Comparison of ENCODE assay signal across 21 cellular contexts in the genomic region with DNA sequence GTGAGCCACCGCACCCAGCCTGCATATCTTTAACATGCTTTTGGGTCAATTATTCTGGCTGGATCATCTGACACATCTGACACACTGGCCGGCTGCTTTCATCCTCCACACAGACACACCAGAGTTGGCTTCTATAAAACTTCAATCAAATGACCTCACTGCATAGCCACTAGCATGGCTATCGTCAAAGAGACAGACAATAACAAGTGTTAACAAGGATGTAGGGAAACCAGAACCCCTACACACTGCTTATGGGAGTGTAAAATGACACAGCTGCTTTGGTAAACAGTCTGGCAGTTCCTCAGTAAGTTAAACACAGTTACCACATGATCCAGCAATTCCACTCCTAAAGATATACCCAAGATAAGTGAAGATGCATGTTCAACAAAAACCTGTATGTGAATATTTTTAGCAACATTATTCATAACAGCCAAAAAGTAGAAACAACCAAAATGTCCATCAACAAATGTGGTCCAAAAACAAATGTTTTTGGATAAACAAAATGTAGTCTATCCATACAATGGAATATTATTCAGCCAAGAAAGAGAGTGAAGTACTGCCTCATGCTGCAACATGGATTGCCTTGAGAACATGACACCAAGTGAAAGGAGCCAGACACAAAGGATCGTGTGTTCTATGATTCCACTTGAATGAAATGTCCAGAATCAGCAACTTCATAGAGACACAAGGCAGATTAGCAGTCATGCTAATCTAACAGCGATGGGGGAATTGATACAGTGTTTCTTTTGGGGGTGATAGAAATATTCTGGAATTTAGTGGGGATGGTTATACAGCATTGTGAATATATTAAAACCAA. TPM values are rescaled to one million over a fixed set of nuclear protein-coding genes. Genes with fewer than 3 reads are reported as not detected.
DNase-seq lines count a peak whose midpoint lies in the region; ATAC-seq and TF ChIP-seq lines count a peak whose summit lies in the region.
"Had no signal": no experiment of that assay in that cellular context is flagged by ENCODE, and none has a peak within 500 bp of the region (broad histone marks: within the 10 kb centered on the region; RNA-seq: fewer than 3 reads in every experiment).

No MANE protein-coding gene starts in this region.

- H3K9me3 Mint-ChIP-seq in CD8-positive, alpha-beta memory T cell, result no peaks in the 10 kb centered on the region
- H3K9me3 Mint-ChIP-seq: stimulated activated naive B cell treated with anti-CD40 and anti-IgM and Interleukin-4, amounts not matched to agents 10 μg/mL and 1 μg/mL and 100 μg/mL, for 72 hours; T-helper 1 cell treated with Interleukin-12 subunit alpha and Interleukin-12 subunit beta and Interleukin-4 antibody, amounts not matched to agents 30 μg/mL and 1 μg/mL, for 36 hours had no signal

- no peak overlapping the region for H3K27ac ChIP-seq in CD8-positive, alpha-beta memory T cell (ENCODE audit: low read depth, low read length)
- H3K27ac ChIP-seq in PC-3 (ENCODE audit: low read length) (no peak overlapping the region), parathyroid adenoma (peak overlapping the region; percentile 30), prostate gland (no peak overlapping the region)
- H3K27ac ChIP-seq: hepatocyte, thyroid gland had no signal

- H3K27me3 ChIP-seq in CD8-positive, alpha-beta memory T cell (ENCODE audit: insufficient read depth, low read length, poor library complexity, severe bottlenecking), result no peaks in the 10 kb centered on the region
- no peaks in the 10 kb centered on the region for H3K27me3 ChIP-seq in PC-3 (ENCODE audit: low read length)
- H3K27me3 ChIP-seq in parathyroid adenoma (ENCODE audit: control insufficient read depth, insufficient read depth, low read length), result no peaks in the 10 kb centered on the region
- no peaks in the 10 kb centered on the region for H3K27me3 ChIP-seq in prostate gland (replicated peaks; ENCODE audit: insufficient read depth)
- H3K27me3 ChIP-seq: hepatocyte, right atrium auricular region, thyroid gland had no signal

- no TSS peak for BruUV-seq in PC-3 (replicated peaks; lab: Mats Ljungman, UMichigan)

- CTCF ChIA-PET in CD8-positive, alpha-beta memory T cell (lab: Charles Lee), result interaction anchor here (1.4 kb wide), 1 partner anchor 17 kb away, joined by 5 read pairs; no protein-coding TSS in a partner anchor
- CTCF ChIA-PET in PC-3 (lab: Charles Lee), result no interaction called here

- H3K4me3 Mint-ChIP-seq in CD8-positive, alpha-beta memory T cell, result peak overlapping the region in 1 of 7 donors; percentile 55
- H3K4me3 Mint-ChIP-seq: stimulated activated naive B cell treated with anti-CD40 and anti-IgM and Interleukin-4, amounts not matched to agents 10 μg/mL and 1 μg/mL and 100 μg/mL, for 72 hours; T-helper 1 cell treated with Interleukin-12 subunit alpha and Interleukin-12 subunit beta and Interleukin-4 antibody, amounts not matched to agents 30 μg/mL and 1 μg/mL, for 36 hours had no signal

- H3K27ac Mint-ChIP-seq in CD8-positive, alpha-beta memory T cell, result peak overlapping the region in 6 of 8 donors; percentile 1 to 72 (median 33)
- H3K27ac Mint-ChIP-seq: stimulated activated naive B cell treated with anti-CD40 and anti-IgM and Interleukin-4, amounts not matched to agents 10 μg/mL and 1 μg/mL and 100 μg/mL, for 72 hours; T-helper 1 cell treated with Interleukin-12 subunit alpha and Interleukin-12 subunit beta and Interleukin-4 antibody, amounts not matched to agents 30 μg/mL and 1 μg/mL, for 36 hours had no signal

- H3K27me3 Mint-ChIP-seq in CD8-positive, alpha-beta memory T cell, result no peaks in the 10 kb centered on the region
- H3K27me3 Mint-ChIP-seq: stimulated activated naive B cell treated with anti-CD40 and anti-IgM and Interleukin-4, amounts not matched to agents 10 μg/mL and 1 μg/mL and 100 μg/mL, for 72 hours had no signal

- H3K36me3 ChIP-seq in CD8-positive, alpha-beta memory T cell (ENCODE audit: insufficient read depth, low read length), result peaks cover 10% of the 10 kb centered on the region
- peaks cover 13% of the 10 kb centered on the region for H3K36me3 ChIP-seq in PC-3 (ENCODE audit: low read depth, low read length)
- no peaks in the 10 kb centered on the region for H3K36me3 ChIP-seq in parathyroid adenoma (ENCODE audit: control insufficient read depth, insufficient read depth, low read length)
- no peaks in the 10 kb centered on the region for H3K36me3 ChIP-seq in prostate gland
- H3K36me3 ChIP-seq: thyroid gland had no signal

- intact Hi-C loops in PC-3 (cut with micrococcal nuclease) (no loop called here), posterior cingulate gyrus (cut with DNase I) (loop anchor here (10.0 kb wide), 1 partner anchor 66 kb away; no protein-coding TSS in a partner anchor), prostate gland (cut with DNase I) (no loop called here)

- H3K4me1 Mint-ChIP-seq in CD8-positive, alpha-beta memory T cell, result peaks cover 18 to 41% (median 37%) of the 10 kb centered on the region in 3 donors

- WGBS in prostate gland, result 80% methylated on average over 5 of the region's 5 CpGs

- ATAC-seq in PC-3, result peak; percentile 50
- ATAC-seq in HG02642 (IDR thresholded peaks at IDR 0.05; ENCODE audit: poor library complexity, unreplicated experiment), result no peak
- ATAC-seq: stimulated activated naive B cell treated with anti-CD40 and anti-IgM and Interleukin-4, amounts not matched to agents 10 μg/mL and 1 μg/mL and 100 μg/mL, for 72 hours had no signal

- H3K79me2 ChIP-seq in PC-3 (ENCODE audit: low read length) (no peaks in the 10 kb centered on the region), parathyroid adenoma (no peaks in the 10 kb centered on the region)
- H3K79me2 ChIP-seq: hepatocyte had no signal

- no peaks in the 10 kb centered on the region for H3F3A ChIP-seq in PC-3 (ENCODE audit: low read length, unreplicated experiment)

- DNase-seq in CD8-positive, alpha-beta memory T cell, result no peak
- DNase-seq in PC-3 (no peak), fibroblast of villous mesenchyme (ENCODE audit: low read depth) (peak; percentile 84), posterior cingulate gyrus (no peak), prostate gland (ENCODE audit: low spot score) (no peak), ACHN (no peak)
- DNase-seq: activated CD4-positive, alpha-beta T cell treated with anti-CD3 and anti-CD28 coated beads, Interleukin-2, amount 50 U/mL, for 4 hours; activated naive CD4-positive, alpha-beta T cell treated with anti-CD3 and anti-CD28 coated beads, Interleukin-2, amount 50 U/mL, for 16 hours; activated T-cell treated with anti-CD3 and anti-CD28 coated beads for 4 hours; Caco-2; GOT3; NCI-H146; NCI-H69; SHP77; stimulated activated naive B cell treated with anti-CD40 and anti-IgM and Interleukin-4, amounts not matched to agents 10 μg/mL and 1 μg/mL and 100 μg/mL, for 72 hours; thyroid gland had no signal

- peaks cover 14 to 71% (median 22%) of the 10 kb centered on the region in 3 donors for H3K36me3 Mint-ChIP-seq in CD8-positive, alpha-beta memory T cell

- H3K9me2 ChIP-seq in PC-3 (replicated peaks; ENCODE audit: low read length), result no peaks in the 10 kb centered on the region

- H4K20me1 ChIP-seq in PC-3 (ENCODE audit: low read length), result no peaks in the 10 kb centered on the region

- no peaks in the 10 kb centered on the region for H3K4me1 ChIP-seq in CD8-positive, alpha-beta memory T cell (ENCODE audit: insufficient read depth, low read length)
- no peaks in the 10 kb centered on the region for H3K4me1 ChIP-seq in PC-3 (ENCODE audit: insufficient read depth, low read length)
- H3K4me1 ChIP-seq in parathyroid adenoma, result peaks cover 10% of the 10 kb centered on the region
- H3K4me1 ChIP-seq in prostate gland (replicated peaks), result peaks cover 2% of the 10 kb centered on the region
- H3K4me1 ChIP-seq: thyroid gland had no signal

- H3K9me3 ChIP-seq in CD8-positive, alpha-beta memory T cell (ENCODE audit: low read length), result no peaks in the 10 kb centered on the region
- H3K9me3 ChIP-seq in PC-3 (ENCODE audit: low read length), result no peaks in the 10 kb centered on the region
- H3K9me3 ChIP-seq in parathyroid adenoma (ENCODE audit: control insufficient read depth, low read length), result no peaks in the 10 kb centered on the region
- H3K9me3 ChIP-seq in prostate gland, result no peaks in the 10 kb centered on the region
- H3K9me3 ChIP-seq: Caco-2, right atrium auricular region, thyroid gland had no signal

- H2AFZ ChIP-seq in PC-3 (ENCODE audit: low read length), result no peak overlapping the region
- no peak overlapping the region for H2AFZ ChIP-seq in parathyroid adenoma
- H2AFZ ChIP-seq: hepatocyte had no signal

- TF ChIP-seq POLR2A in prostate gland (IDR thresholded peaks at IDR 0.05), result no peak

- H3K9ac ChIP-seq in PC-3 (ENCODE audit: low read length), result no peak overlapping the region
- no peak overlapping the region for H3K9ac ChIP-seq in parathyroid adenoma

- no peak for TF ChIP-seq CTCF in PC-3 (conservative IDR thresholded peaks at IDR 0.05; ENCODE audit: low read depth, low read length)
- TF ChIP-seq CTCF in fibroblast of villous mesenchyme (IDR thresholded peaks at IDR 0.05; ENCODE audit: insufficient read depth, low read depth, low read length), result no peak
- no peak for TF ChIP-seq CTCF in parathyroid adenoma (IDR thresholded peaks at IDR 0.05)
- no peak for TF ChIP-seq CTCF in prostate gland (IDR thresholded peaks at IDR 0.05)

- in situ Hi-C loops in ACHN (cut with HindIII; ENCODE audit: low pct_ligation_motif_present, low pct_unique_long_range_greater_than_20kb, low sequenced_read_pairs), result no loop called here

- no peak overlapping the region for H3K4me3 ChIP-seq in CD8-positive, alpha-beta memory T cell (ENCODE audit: low read length)
- H3K4me3 ChIP-seq in PC-3 (ENCODE audit: low read length), result no peak overlapping the region
- H3K4me3 ChIP-seq in fibroblast of villous mesenchyme (ENCODE audit: low read depth, low read length), result no peak overlapping the region
- no peak overlapping the region for H3K4me3 ChIP-seq in parathyroid adenoma (ENCODE audit: low read depth, low read length)
- no peak overlapping the region for H3K4me3 ChIP-seq in prostate gland
- H3K4me3 ChIP-seq: hepatocyte, right atrium auricular region, thyroid gland had no signal

- POLR2A ChIA-PET in CD8-positive, alpha-beta memory T cell (lab: Charles Lee), result no interaction called here
- POLR2A ChIA-PET in PC-3 (lab: Charles Lee; ENCODE audit: unreplicated experiment), result no interaction called here

- H3K4me2 ChIP-seq in PC-3 (ENCODE audit: low read length), result no peak overlapping the region
- H3K4me2 ChIP-seq in parathyroid adenoma (ENCODE audit: low read length), result no peak overlapping the region
- H3K4me2 ChIP-seq: hepatocyte had no signal

RNA-seq across cellular contexts. Expression of a gene that starts 10.1 kb away (rescaled TPM):
- total RNA-seq in CD8-positive, alpha-beta memory T cell, result 10 to 100 TPM; 63.2 to 64.0 TPM
- polyA plus RNA-seq in CD8-positive, alpha-beta memory T cell, result 18.3 TPM
- total RNA-seq in PC-3 (2014; rRNA removed) (52.5 and 72.3 TPM in 2 replicates), fibroblast of villous mesenchyme (28.1 and 34.1 TPM in 2 replicates), prostate gland (10 to 100 TPM; 18.1 to 39.3 TPM)

RNA-seq across cellular contexts. Expression of a gene that starts 55.7 kb away (rescaled TPM):
- total RNA-seq in CD8-positive, alpha-beta memory T cell, result 10 to 100 TPM; 61.9 to 64.7 TPM
- polyA plus RNA-seq in CD8-positive, alpha-beta memory T cell, result 237 TPM
- 31.4 and 35.0 TPM in 2 replicates for total RNA-seq in PC-3 (2014; rRNA removed)
- total RNA-seq in fibroblast of villous mesenchyme, result 9.7 and 12.5 TPM in 2 replicates
- total RNA-seq in prostate gland, result 10 to 100 TPM in 1 of 2 donors, 1 to 10 TPM in 1; 5.5 to 71.1 TPM
